26 cellular contexts compared by ENCODE assay signal in the genomic region with DNA sequence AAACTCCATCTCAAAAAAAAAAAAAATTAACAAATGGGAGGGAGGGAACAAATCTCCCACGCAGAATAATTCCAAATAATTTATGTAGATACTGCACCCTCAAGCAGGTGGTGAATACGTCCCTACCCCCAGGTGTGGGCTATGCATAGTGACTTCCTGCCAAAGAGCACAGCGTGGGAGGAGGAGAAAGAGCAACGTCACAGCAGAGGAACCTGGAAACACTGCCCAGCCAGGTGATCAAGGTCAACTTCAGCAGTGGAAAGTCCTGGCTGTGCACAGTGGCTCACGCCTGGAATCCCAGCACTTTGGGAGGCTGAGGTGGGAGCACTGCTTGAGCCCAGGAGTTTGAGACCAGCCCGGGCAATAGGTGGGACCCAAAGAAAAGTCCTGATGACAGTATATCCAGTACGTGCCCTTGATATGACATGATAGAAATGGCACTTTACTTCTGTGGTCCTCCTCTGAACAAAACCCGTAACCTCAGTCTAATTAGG.
"Had no signal": no experiment of that assay in that cellular context is flagged by ENCODE, and none has a peak within 500 bp of the region (broad histone marks: within the 10 kb centered on the region; RNA-seq: fewer than 3 reads in every experiment).

No MANE protein-coding gene starts in this region.

- H3K9me3 ChIP-seq: adrenal gland, ascending aorta, esophagus squamous epithelium, left ventricle myocardium inferior, thoracic aorta, uterus had no signal

- H3K36me3 ChIP-seq: neural progenitor cell, uterus had no signal

- H3K27me3 ChIP-seq: adrenal gland, ascending aorta, brain microvascular endothelial cell, esophagus squamous epithelium, neural progenitor cell, uterus had no signal

- H3K4me3 ChIP-seq: adrenal gland, ascending aorta, esophagus squamous epithelium, left ventricle myocardium inferior, lung, neural progenitor cell, skin epidermis, thoracic aorta, uterus had no signal

- DNase-seq: activated CD4-positive, alpha-beta memory T cell treated with anti-CD3 and anti-CD28 coated beads, Interleukin-2, amount 10 ng/mL, durations not matched to agents 7 days and 5 days; activated CD4-positive, alpha-beta T cell treated with anti-CD3 and anti-CD28 coated beads for 1 hour; activated CD4-positive, alpha-beta T cell treated with anti-CD3 and anti-CD28 coated beads, Interleukin-2, amount 10 ng/mL, durations not matched to agents 7 days and 5 days; activated CD8-positive, alpha-beta memory T cell treated with anti-CD3 and anti-CD28 coated beads, Interleukin-2, amount 10 ng/mL, durations not matched to agents 7 days and 5 days; activated effector memory CD4-positive, alpha-beta T cell treated with Interleukin-2 at 50 U/mL for 16 hours; activated naive CD4-positive, alpha-beta T cell treated with anti-CD3 and anti-CD28 coated beads for 36 hours; activated naive CD8-positive, alpha-beta T cell treated with anti-CD3 and anti-CD28 coated beads for 36 hours; adrenal gland; brain microvascular endothelial cell; effector CD4-positive, alpha-beta T cell; esophagus squamous epithelium; foreskin melanocyte; left ventricle myocardium inferior; mesendoderm; natural killer cell; stimulated activated CD4-positive, alpha-beta T cell treated with anti-CD3 and anti-CD28 coated beads, Interleukin-4, amount 100 ng/mL, for 24 hours; trophoblast cell; uterus had no signal

- H3K27ac ChIP-seq: adrenal gland, ascending aorta, brain microvascular endothelial cell, epithelial cell of prostate, esophagus squamous epithelium, neural progenitor cell, thoracic aorta, uterus had no signal

- H3K4me1 ChIP-seq: adrenal gland, neural progenitor cell, uterus had no signal

- ATAC-seq: activated CD8-positive, alpha-beta memory T cell treated with anti-CD3 and anti-CD28 coated beads, Interleukin-2, amount 10 ng/mL, durations not matched to agents 7 days and 5 days; natural killer cell; sciatic nerve; stimulated activated effector memory CD8-positive, alpha-beta T cell treated with anti-CD3 and anti-CD28 coated beads, Interleukin-12 subunit alpha, Interleukin-12 subunit beta, amount 100 ng/mL, for 72 hours had no signal
